9 cellular contexts compared by ENCODE assay signal in the genomic region with DNA sequence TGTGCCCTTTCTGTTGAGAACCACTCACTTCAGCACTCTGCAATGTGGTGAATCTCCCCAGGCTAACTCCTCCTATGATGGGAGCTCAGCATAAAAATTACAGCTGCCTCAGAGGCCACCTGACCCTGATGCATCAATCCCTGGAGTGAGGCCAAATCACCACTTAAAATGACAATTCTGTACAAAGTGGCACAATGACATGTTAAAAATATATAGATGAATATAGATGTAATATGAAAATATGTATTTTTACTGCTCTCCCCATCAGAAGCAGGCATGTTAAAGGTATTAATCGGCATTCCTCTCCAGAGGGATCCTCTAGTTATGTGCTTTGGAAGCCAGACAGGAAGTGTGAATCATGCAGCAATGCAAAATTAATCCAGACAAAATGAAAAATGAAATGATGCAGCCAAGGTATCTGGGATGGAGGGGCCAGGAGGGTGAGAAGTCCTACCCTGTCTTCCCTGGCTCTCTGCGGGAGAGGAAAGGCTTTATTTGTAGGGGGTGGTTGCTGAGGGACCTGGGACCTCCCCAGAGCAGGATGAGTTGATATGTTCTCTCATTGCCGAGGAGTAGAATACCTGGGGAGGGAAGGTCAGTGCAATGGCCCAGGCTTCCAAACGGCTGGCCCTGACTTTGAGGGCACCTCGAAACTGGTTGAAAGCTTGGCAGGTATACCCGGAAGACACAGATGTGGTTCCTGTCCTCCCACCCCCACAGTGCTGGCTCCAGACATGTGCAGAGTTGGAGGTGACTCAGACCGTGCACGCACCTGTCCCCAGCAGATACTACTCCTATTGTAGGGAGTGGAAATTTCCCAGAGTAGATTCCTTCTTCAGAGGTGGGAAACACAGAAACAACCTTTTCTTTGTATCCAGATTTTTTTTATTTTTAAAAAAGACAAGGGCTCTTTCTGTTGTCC.
DNase-seq lines count a peak whose midpoint lies in the region; ATAC-seq and TF ChIP-seq lines count a peak whose summit lies in the region.
"Had no signal": no experiment of that assay in that cellular context is flagged by ENCODE, and none has a peak within 500 bp of the region (broad histone marks: within the 10 kb centered on the region; RNA-seq: fewer than 3 reads in every experiment).

No MANE protein-coding gene starts in this region.

- peak overlapping the region; percentile 10 for H3K4me2 ChIP-seq in skeletal muscle satellite cell (ENCODE audit: low read length)

- H3K4me1 ChIP-seq in skeletal muscle satellite cell (ENCODE audit: control insufficient read depth, insufficient read depth, low read length) = peaks cover 34% of the 10 kb centered on the region

- no peaks in the 10 kb centered on the region for H3K9me3 ChIP-seq in skeletal muscle satellite cell (replicated peaks; ENCODE audit: low read length)
- H3K9me3 ChIP-seq: ovary had no signal

- peaks cover 4% of the 10 kb centered on the region for H3K9me3 Mint-ChIP-seq in HFFc6

- ATAC-seq in esophagus mucosa (peak; percentile 90), GM21515 (IDR thresholded peaks at IDR 0.05; ENCODE audit: unreplicated experiment) (no peak)

- H3K4me3 ChIP-seq in skeletal muscle satellite cell (ENCODE audit: low read length) = no peak overlapping the region
- H3K4me3 ChIP-seq: ovary, SK-N-MC had no signal

- DNase-seq in HFFc6 (peak; percentile 28), NCI-H446 treated with DMSO at 0.1 percent for 48 hours (lab: John Stamatoyannopoulos, UW) (peak; percentile 36), C1 segment of cervical spinal cord (lab: John Stamatoyannopoulos, UW) (no peak), OCI-M1 (lab: John Stamatoyannopoulos, UW) (no peak)
- DNase-seq: ovary had no signal

- H3K4me3 Mint-ChIP-seq in HFFc6 = no peak overlapping the region

- peaks cover 2% of the 10 kb centered on the region for H3K27me3 Mint-ChIP-seq in HFFc6 (ENCODE audit: insufficient read depth)

- peaks cover 6% of the 10 kb centered on the region for H3K4me1 Mint-ChIP-seq in HFFc6 (ENCODE audit: low read depth)

- no peaks in the 10 kb centered on the region for H3K36me3 ChIP-seq in skeletal muscle satellite cell (ENCODE audit: insufficient read depth, low read length)
- H3K36me3 ChIP-seq: ovary had no signal

- H3K27me3 ChIP-seq in skeletal muscle satellite cell (ENCODE audit: control insufficient read depth, insufficient read depth, low read length) = no peaks in the 10 kb centered on the region
- H3K27me3 ChIP-seq: ovary had no signal

- H3K27ac Mint-ChIP-seq in HFFc6 = no peak overlapping the region

- no peak for TF ChIP-seq CTCF in HFFc6 (IDR thresholded peaks at IDR 0.05)

- H3K9ac ChIP-seq in skeletal muscle satellite cell (ENCODE audit: low read depth, low read length) = peak overlapping the region; percentile 12

- H3K36me3 Mint-ChIP-seq in HFFc6 (ENCODE audit: low read depth) = no peaks in the 10 kb centered on the region

Comparison
In these comparisons a context has a peak if more than half of its experiments do, and no peak if none do; other contexts are left out.
1. DNase-seq: peak in HFFc6 (single experiment) and NCI-H446 treated with DMSO at 0.1 percent for 48 hours (single experiment); none in C1 segment of cervical spinal cord (0 of 14) and OCI-M1 (single experiment).